In genomic region chr19:18557474-18558201, GRCh38 we compare ENCODE assay signal across 1 cellular context.
TF ChIP-seq lines count a peak whose summit lies in the region.

KXD1 (plus strand) TSS chr19:18557870; CDS start chr19:18562057, 4,187 bp downstream.

TF ChIP-seq in GM12878, 131 proteins besides CTCF, POLR2A, EP300 and RAD21 (continued from another document and continues in another):
- TF ChIP-seq SRF (IDR thresholded peaks at IDR 0.05; ENCODE audit: low read depth in 2 of 2, low read length in 2 of 2) = no peak
- TF ChIP-seq HSF1 (IDR thresholded peaks at IDR 0.05; ENCODE audit: low read depth, low read length) = no peak
- no peak for TF ChIP-seq TBL1XR1 (IDR thresholded peaks at IDR 0.05; ENCODE audit: low read depth, low read length)
- no peak for TF ChIP-seq MEF2B (IDR thresholded peaks at IDR 0.05; ENCODE audit: partially characterized antibody, poor library complexity, severe bottlenecking)
- TF ChIP-seq CHD4 (IDR thresholded peaks at IDR 0.05) = no peak
- peak; percentile 69 for TF ChIP-seq PKNOX1 (IDR thresholded peaks at IDR 0.05)
- TF ChIP-seq TCF3 (IDR thresholded peaks at IDR 0.05; ENCODE audit: borderline replicate concordance, insufficient read depth, low read depth, low read length) = peak; percentile 81; the same call in 1 of the 2 replicates
- no peak for TF ChIP-seq ESRRA (IDR thresholded peaks at IDR 0.05; ENCODE audit: low read length)
- TF ChIP-seq DPF2 (IDR thresholded peaks at IDR 0.05) = no peak
- no peak for TF ChIP-seq ZSCAN29 (IDR thresholded peaks at IDR 0.05)
- no peak for TF ChIP-seq BCLAF1 (IDR thresholded peaks at IDR 0.05)
- no peak for TF ChIP-seq TARDBP (IDR thresholded peaks at IDR 0.05; ENCODE audit: borderline replicate concordance)
- no peak for TF ChIP-seq REST (IDR thresholded peaks at IDR 0.05; ENCODE audit: low read depth, low read length)
- no peak for TF ChIP-seq NR2C2 (IDR thresholded peaks at IDR 0.05; ENCODE audit: borderline replicate concordance, control insufficient read depth, insufficient read length, low read depth)
- TF ChIP-seq E2F8 (IDR thresholded peaks at IDR 0.05; ENCODE audit: low read depth, partially characterized antibody) = peak; percentile 67
- peak; percentile 59 for TF ChIP-seq SMAD5 (IDR thresholded peaks at IDR 0.05; ENCODE audit: low read depth)
- no peak for TF ChIP-seq BRCA1 (IDR thresholded peaks at IDR 0.05; ENCODE audit: low read depth, low read length)
- TF ChIP-seq STAT1 (conservative IDR thresholded peaks at IDR 0.05) = no peak
- TF ChIP-seq YBX1 (IDR thresholded peaks at IDR 0.05) = no peak
- TF ChIP-seq MXI1 (IDR thresholded peaks at IDR 0.05; ENCODE audit: low read depth, low read length) = peak; percentile 90
- TF ChIP-seq TAF1 (IDR thresholded peaks at IDR 0.05; ENCODE audit: borderline replicate concordance, low read depth, low read length) = peak; percentile 27; the same call in 1 of the 2 replicates
- TF ChIP-seq CBX5 (IDR thresholded peaks at IDR 0.05; ENCODE audit: low read depth) = no peak
- no peak for TF ChIP-seq ATF3 (IDR thresholded peaks at IDR 0.05; ENCODE audit: borderline replicate concordance, extremely low read depth, low read depth, low read length)
- peak; percentile 3; the same call in 1 of the 2 replicates for TF ChIP-seq PAX8 (IDR thresholded peaks at IDR 0.05)
- TF ChIP-seq CBX3 (IDR thresholded peaks at IDR 0.05; ENCODE audit: borderline replicate concordance, low read depth) = no peak
- no peak for TF ChIP-seq ZNF592 (IDR thresholded peaks at IDR 0.05)
- TF ChIP-seq MTA3 (IDR thresholded peaks at IDR 0.05; ENCODE audit: borderline replicate concordance, low read length) = no peak
- no peak for TF ChIP-seq NFIC (IDR thresholded peaks at IDR 0.05; ENCODE audit: low read depth, low read length)
- no peak for TF ChIP-seq ATF2 (IDR thresholded peaks at IDR 0.05; ENCODE audit: low read length)
- no peak for TF ChIP-seq E4F1 (IDR thresholded peaks at IDR 0.05; ENCODE audit: borderline replicate concordance, partially characterized antibody)
- TF ChIP-seq FOS (IDR thresholded peaks at IDR 0.05; ENCODE audit: borderline replicate concordance, extremely low read depth, insufficient read length) = no peak
- no peak for TF ChIP-seq IRF5 (IDR thresholded peaks at IDR 0.05; ENCODE audit: borderline replicate concordance)
- 0 out of 2 replicates have a peak, but pooled peaks have one; percentile 37 for TF ChIP-seq IRF4 (IDR thresholded peaks at IDR 0.05; ENCODE audit: low read depth, low read length)
- peak; percentile 29; the same call in 2 of the 3 replicates for TF ChIP-seq POU2F2 (IDR thresholded peaks at IDR 0.05; ENCODE audit: borderline replicate concordance, low read depth, low read length)
- 0 out of 2 replicates have a peak, but pooled peaks have one; percentile 79 for TF ChIP-seq GATAD2B (conservative IDR thresholded peaks at IDR 0.05; ENCODE audit: low read depth)
- no peak for TF ChIP-seq SUPT20H (IDR thresholded peaks at IDR 0.05; ENCODE audit: borderline replicate concordance, control insufficient read depth, low read depth, low read length)
